ENCODE assay signal across 1 cellular context in the genomic region with DNA sequence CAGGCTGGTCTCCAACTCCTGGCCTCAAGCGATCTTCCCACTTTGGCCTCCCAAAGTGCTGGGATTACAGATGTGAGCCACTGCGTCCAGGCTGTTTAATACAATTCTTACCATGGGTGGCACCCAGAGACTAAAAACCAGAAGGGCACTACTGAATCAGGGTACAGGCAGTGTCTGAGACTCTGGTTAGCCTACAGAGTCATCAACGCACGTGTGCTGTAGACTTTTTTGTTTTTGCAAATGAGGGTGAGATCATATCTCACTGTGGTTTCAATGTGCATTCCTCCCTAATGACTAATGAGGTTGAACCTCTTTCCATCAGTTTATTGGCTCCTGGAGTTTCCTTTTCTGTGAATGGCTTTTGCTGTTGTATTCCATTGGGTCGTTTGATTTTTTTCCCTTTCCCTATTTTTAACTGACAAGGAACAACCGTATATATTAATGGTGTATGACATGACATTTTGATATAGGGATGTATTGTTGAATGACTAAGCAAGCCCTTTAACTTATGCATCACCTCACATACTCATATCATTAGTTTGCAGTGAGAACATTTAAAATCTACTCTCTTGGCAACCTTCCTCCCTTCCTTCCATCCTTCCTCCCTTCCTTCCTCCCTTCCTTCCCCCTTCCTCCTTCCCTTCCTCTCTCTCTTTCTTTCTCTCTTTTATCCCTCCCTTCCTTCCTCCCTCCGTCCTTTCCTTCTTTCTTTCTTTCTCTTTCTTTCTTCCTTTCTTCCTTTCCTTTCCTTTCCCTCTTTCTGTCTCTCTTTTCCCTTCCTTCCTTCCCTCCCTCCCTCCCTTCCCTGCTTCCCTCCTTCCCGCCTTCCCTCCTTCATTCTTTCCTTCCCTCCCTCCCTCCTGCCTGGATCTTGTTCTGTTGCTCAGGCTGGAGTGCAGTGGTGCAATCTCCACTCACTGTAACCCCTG.
A peak's percentile ranks its signal among the peaks of the same experiment; 100 is the strongest.
TF ChIP-seq lines count a peak whose summit lies in the region.

No MANE protein-coding gene starts in this region.

TF ChIP-seq in HEK293, 187 proteins besides CTCF, POLR2A, EP300 and RAD21 (continued from another document and continues in another):
- TF ChIP-seq, protein P1, sequence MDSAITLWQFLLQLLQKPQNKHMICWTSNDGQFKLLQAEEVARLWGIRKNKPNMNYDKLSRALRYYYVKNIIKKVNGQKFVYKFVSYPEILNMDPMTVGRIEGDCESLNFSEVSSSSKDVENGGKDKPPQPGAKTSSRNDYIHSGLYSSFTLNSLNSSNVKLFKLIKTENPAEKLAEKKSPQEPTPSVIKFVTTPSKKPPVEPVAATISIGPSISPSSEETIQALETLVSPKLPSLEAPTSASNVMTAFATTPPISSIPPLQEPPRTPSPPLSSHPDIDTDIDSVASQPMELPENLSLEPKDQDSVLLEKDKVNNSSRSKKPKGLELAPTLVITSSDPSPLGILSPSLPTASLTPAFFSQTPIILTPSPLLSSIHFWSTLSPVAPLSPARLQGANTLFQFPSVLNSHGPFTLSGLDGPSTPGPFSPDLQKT (IDR thresholded peaks at IDR 0.05; ENCODE audit: borderline replicate concordance, low read depth, low read length) = no peak
- TF ChIP-seq KLF8 (tag by site-specific recombination; IDR thresholded peaks at IDR 0.05) (peak; percentile 83), ZNF555 (tag by site-specific recombination; conservative IDR thresholded peaks at IDR 0.05) (no peak), ZFP3 (tag by site-specific recombination; IDR thresholded peaks at IDR 0.05; ENCODE audit: low read depth) (no peak), ZIC2 (tag by site-specific recombination; IDR thresholded peaks at IDR 0.05) (no peak), ZBTB48 (tag by site-specific recombination; IDR thresholded peaks at IDR 0.05) (no peak), ZNF274 (IDR thresholded peaks at IDR 0.05; ENCODE audit: low read length) (no peak), ZNF274 (tag by site-specific recombination; IDR thresholded peaks at IDR 0.05; ENCODE audit: borderline replicate concordance) (no peak), HOXC10 (CRISPR knock-in tag; IDR thresholded peaks at IDR 0.05) (no peak), ZNF341 (tag by site-specific recombination; IDR thresholded peaks at IDR 0.05; ENCODE audit: low read depth) (no peak), EGR2 (tag by site-specific recombination; IDR thresholded peaks at IDR 0.05; ENCODE audit: low read depth) (no peak), ZNF416 (tag by site-specific recombination; IDR thresholded peaks at IDR 0.05) (no peak), ZNF670 (tag by site-specific recombination; IDR thresholded peaks at IDR 0.05; ENCODE audit: low read depth) (no peak), ZNF521 (tag by site-specific recombination; IDR thresholded peaks at IDR 0.05) (no peak), ZNF2 (tag by site-specific recombination; IDR thresholded peaks at IDR 0.05) (0 out of 2 replicates have a peak, but pooled peaks have one; percentile 18), ZNF561 (tag by site-specific recombination; IDR thresholded peaks at IDR 0.05; ENCODE audit: borderline replicate concordance) (peak; percentile 37; the same call in 1 of the 2 replicates), ZNF223 (tag by site-specific recombination; IDR thresholded peaks at IDR 0.05) (peak; percentile 45; the same call in 1 of the 2 replicates), ZNF366 (tag by site-specific recombination; conservative IDR thresholded peaks at IDR 0.05) (peak; percentile 97), ZNF184 (tag by site-specific recombination; IDR thresholded peaks at IDR 0.05) (no peak), ZNF660 (tag by site-specific recombination; IDR thresholded peaks at IDR 0.05) (peak; percentile 79), ZNF423 (tag by site-specific recombination; IDR thresholded peaks at IDR 0.05) (no peak), MYNN (tag by site-specific recombination; IDR thresholded peaks at IDR 0.05; ENCODE audit: borderline replicate concordance) (no peak), ZNF146 (tag by site-specific recombination; IDR thresholded peaks at IDR 0.05) (no peak), ZNF701 (tag by site-specific recombination; IDR thresholded peaks at IDR 0.05) (no peak), YY1 (tag by site-specific recombination; IDR thresholded peaks at IDR 0.05) (no peak), ZNF529 (tag by site-specific recombination; IDR thresholded peaks at IDR 0.05; ENCODE audit: insufficient replicate concordance) (no peak), ZNF394 (tag by site-specific recombination; IDR thresholded peaks at IDR 0.05; ENCODE audit: borderline replicate concordance) (peak; percentile 69)
- TF ChIP-seq, protein P2, sequence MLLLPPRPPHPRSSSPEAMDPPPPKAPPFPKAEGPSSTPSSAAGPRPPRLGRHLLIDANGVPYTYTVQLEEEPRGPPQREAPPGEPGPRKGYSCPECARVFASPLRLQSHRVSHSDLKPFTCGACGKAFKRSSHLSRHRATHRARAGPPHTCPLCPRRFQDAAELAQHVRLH (tag by site-specific recombination; IDR thresholded peaks at IDR 0.05) = 0 out of 2 replicates have a peak, but pooled peaks have one; percentile 46
- TF ChIP-seq, protein P3, sequence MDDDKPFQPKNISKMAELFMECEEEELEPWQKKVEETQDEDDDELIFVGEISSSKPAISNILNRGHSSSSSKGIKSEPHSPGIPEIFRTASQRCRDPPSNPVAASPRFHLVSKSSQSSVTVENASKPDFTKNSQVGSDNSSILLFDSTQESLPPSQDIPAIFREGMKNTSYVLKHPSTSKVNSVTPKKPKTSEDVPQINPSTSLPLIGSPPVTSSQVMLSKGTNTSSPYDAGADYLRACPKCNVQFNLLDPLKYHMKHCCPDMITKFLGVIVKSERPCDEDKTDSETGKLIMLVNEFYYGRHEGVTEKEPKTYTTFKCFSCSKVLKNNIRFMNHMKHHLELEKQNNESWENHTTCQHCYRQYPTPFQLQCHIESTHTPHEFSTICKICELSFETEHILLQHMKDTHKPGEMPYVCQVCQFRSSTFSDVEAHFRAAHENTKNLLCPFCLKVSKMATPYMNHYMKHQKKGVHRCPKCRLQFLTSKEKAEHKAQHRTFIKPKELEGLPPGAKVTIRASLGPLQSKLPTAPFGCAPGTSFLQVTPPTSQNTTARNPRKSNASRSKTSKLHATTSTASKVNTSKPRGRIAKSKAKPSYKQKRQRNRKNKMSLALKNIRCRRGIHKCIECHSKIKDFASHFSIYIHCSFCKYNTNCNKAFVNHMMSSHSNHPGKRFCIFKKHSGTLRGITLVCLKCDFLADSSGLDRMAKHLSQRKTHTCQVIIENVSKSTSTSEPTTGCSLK (tag by site-specific recombination; IDR thresholded peaks at IDR 0.05) = no peak
- TF ChIP-seq, protein P4, sequence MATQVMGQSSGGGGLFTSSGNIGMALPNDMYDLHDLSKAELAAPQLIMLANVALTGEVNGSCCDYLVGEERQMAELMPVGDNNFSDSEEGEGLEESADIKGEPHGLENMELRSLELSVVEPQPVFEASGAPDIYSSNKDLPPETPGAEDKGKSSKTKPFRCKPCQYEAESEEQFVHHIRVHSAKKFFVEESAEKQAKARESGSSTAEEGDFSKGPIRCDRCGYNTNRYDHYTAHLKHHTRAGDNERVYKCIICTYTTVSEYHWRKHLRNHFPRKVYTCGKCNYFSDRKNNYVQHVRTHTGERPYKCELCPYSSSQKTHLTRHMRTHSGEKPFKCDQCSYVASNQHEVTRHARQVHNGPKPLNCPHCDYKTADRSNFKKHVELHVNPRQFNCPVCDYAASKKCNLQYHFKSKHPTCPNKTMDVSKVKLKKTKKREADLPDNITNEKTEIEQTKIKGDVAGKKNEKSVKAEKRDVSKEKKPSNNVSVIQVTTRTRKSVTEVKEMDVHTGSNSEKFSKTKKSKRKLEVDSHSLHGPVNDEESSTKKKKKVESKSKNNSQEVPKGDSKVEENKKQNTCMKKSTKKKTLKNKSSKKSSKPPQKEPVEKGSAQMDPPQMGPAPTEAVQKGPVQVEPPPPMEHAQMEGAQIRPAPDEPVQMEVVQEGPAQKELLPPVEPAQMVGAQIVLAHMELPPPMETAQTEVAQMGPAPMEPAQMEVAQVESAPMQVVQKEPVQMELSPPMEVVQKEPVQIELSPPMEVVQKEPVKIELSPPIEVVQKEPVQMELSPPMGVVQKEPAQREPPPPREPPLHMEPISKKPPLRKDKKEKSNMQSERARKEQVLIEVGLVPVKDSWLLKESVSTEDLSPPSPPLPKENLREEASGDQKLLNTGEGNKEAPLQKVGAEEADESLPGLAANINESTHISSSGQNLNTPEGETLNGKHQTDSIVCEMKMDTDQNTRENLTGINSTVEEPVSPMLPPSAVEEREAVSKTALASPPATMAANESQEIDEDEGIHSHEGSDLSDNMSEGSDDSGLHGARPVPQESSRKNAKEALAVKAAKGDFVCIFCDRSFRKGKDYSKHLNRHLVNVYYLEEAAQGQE (tag by site-specific recombination; IDR thresholded peaks at IDR 0.05) = no peak
- TF ChIP-seq, protein P5, sequence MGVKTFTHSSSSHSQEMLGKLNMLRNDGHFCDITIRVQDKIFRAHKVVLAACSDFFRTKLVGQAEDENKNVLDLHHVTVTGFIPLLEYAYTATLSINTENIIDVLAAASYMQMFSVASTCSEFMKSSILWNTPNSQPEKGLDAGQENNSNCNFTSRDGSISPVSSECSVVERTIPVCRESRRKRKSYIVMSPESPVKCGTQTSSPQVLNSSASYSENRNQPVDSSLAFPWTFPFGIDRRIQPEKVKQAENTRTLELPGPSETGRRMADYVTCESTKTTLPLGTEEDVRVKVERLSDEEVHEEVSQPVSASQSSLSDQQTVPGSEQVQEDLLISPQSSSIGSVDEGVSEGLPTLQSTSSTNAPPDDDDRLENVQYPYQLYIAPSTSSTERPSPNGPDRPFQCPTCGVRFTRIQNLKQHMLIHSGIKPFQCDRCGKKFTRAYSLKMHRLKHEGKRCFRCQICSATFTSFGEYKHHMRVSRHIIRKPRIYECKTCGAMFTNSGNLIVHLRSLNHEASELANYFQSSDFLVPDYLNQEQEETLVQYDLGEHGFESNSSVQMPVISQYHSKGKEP (tag by site-specific recombination; IDR thresholded peaks at IDR 0.05) = no peak
- TF ChIP-seq, protein P6, sequence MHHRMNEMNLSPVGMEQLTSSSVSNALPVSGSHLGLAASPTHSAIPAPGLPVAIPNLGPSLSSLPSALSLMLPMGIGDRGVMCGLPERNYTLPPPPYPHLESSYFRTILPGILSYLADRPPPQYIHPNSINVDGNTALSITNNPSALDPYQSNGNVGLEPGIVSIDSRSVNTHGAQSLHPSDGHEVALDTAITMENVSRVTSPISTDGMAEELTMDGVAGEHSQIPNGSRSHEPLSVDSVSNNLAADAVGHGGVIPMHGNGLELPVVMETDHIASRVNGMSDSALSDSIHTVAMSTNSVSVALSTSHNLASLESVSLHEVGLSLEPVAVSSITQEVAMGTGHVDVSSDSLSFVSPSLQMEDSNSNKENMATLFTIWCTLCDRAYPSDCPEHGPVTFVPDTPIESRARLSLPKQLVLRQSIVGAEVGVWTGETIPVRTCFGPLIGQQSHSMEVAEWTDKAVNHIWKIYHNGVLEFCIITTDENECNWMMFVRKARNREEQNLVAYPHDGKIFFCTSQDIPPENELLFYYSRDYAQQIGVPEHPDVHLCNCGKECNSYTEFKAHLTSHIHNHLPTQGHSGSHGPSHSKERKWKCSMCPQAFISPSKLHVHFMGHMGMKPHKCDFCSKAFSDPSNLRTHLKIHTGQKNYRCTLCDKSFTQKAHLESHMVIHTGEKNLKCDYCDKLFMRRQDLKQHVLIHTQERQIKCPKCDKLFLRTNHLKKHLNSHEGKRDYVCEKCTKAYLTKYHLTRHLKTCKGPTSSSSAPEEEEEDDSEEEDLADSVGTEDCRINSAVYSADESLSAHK (tag by site-specific recombination; IDR thresholded peaks at IDR 0.05) = peak; percentile 73
- TF ChIP-seq, protein P7, sequence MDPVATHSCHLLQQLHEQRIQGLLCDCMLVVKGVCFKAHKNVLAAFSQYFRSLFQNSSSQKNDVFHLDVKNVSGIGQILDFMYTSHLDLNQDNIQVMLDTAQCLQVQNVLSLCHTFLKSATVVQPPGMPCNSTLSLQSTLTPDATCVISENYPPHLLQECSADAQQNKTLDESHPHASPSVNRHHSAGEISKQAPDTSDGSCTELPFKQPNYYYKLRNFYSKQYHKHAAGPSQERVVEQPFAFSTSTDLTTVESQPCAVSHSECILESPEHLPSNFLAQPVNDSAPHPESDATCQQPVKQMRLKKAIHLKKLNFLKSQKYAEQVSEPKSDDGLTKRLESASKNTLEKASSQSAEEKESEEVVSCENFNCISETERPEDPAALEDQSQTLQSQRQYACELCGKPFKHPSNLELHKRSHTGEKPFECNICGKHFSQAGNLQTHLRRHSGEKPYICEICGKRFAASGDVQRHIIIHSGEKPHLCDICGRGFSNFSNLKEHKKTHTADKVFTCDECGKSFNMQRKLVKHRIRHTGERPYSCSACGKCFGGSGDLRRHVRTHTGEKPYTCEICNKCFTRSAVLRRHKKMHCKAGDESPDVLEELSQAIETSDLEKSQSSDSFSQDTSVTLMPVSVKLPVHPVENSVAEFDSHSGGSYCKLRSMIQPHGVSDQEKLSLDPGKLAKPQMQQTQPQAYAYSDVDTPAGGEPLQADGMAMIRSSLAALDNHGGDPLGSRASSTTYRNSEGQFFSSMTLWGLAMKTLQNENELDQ (tag by site-specific recombination; IDR thresholded peaks at IDR 0.05; ENCODE audit: low read depth) = no peak
- TF ChIP-seq, protein P8, sequence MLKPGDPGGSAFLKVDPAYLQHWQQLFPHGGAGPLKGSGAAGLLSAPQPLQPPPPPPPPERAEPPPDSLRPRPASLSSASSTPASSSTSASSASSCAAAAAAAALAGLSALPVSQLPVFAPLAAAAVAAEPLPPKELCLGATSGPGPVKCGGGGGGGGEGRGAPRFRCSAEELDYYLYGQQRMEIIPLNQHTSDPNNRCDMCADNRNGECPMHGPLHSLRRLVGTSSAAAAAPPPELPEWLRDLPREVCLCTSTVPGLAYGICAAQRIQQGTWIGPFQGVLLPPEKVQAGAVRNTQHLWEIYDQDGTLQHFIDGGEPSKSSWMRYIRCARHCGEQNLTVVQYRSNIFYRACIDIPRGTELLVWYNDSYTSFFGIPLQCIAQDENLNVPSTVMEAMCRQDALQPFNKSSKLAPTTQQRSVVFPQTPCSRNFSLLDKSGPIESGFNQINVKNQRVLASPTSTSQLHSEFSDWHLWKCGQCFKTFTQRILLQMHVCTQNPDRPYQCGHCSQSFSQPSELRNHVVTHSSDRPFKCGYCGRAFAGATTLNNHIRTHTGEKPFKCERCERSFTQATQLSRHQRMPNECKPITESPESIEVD (tag by site-specific recombination; IDR thresholded peaks at IDR 0.05) = peak; percentile 94
- TF ChIP-seq, protein P9, sequence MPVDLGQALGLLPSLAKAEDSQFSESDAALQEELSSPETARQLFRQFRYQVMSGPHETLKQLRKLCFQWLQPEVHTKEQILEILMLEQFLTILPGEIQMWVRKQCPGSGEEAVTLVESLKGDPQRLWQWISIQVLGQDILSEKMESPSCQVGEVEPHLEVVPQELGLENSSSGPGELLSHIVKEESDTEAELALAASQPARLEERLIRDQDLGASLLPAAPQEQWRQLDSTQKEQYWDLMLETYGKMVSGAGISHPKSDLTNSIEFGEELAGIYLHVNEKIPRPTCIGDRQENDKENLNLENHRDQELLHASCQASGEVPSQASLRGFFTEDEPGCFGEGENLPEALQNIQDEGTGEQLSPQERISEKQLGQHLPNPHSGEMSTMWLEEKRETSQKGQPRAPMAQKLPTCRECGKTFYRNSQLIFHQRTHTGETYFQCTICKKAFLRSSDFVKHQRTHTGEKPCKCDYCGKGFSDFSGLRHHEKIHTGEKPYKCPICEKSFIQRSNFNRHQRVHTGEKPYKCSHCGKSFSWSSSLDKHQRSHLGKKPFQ (tag by site-specific recombination; IDR thresholded peaks at IDR 0.05) = no peak
- TF ChIP-seq, protein P10, sequence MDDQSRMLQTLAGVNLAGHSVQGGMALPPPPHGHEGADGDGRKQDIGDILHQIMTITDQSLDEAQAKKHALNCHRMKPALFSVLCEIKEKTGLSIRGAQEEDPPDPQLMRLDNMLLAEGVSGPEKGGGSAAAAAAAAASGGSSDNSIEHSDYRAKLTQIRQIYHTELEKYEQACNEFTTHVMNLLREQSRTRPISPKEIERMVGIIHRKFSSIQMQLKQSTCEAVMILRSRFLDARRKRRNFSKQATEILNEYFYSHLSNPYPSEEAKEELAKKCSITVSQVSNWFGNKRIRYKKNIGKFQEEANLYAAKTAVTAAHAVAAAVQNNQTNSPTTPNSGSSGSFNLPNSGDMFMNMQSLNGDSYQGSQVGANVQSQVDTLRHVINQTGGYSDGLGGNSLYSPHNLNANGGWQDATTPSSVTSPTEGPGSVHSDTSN (CRISPR knock-in tag; IDR thresholded peaks at IDR 0.05) = no peak
